10 cellular contexts compared by ENCODE assay signal in genomic region chr4:185566425-185566824, GRCh38. TPM values are rescaled to one million over a fixed set of nuclear protein-coding genes. Genes with fewer than 3 reads are reported as not detected.
DNase-seq lines count a peak whose midpoint lies in the region; ATAC-seq, FAIRE-seq and TF ChIP-seq lines count a peak whose summit lies in the region.
"Had no signal": no experiment of that assay in that cellular context is flagged by ENCODE, and none has a peak within 500 bp of the region (broad histone marks: within the 10 kb centered on the region; RNA-seq: fewer than 3 reads in every experiment).

No MANE protein-coding gene starts in this region.

- ATAC-seq in esophagus mucosa (peak; percentile 38), omental fat pad (ENCODE audit: low FRiP score) (peak; percentile 22), GM21447 (IDR thresholded peaks at IDR 0.05; ENCODE audit: unreplicated experiment) (no peak)

- TF ChIP-seq CTCF in omental fat pad (IDR thresholded peaks at IDR 0.05) = no peak

- peak; percentile 52 for DNase-seq in stimulated activated CD4-positive, alpha-beta T cell treated with anti-CD3 and anti-CD28 coated beads, Interleukin-1b, Interleukin-23, amount 100 ng/mL, for 48 hours
- DNase-seq in stimulated activated CD4-positive, alpha-beta T cell treated with anti-CD3 and anti-CD28 coated beads, Interleukin-12 subunit alpha, Interleukin-12 subunit beta, amount 100 ng/mL, for 4 hours = no peak
- no peak for DNase-seq in omental fat pad (ENCODE audit: low spot score)
- DNase-seq in urothelium cell line (ENCODE audit: low spot score) = no peak
- no peak for DNase-seq in NCI-H748 (lab: John Stamatoyannopoulos, UW; ENCODE audit: unreplicated experiment)
- DNase-seq in NCI-H524 treated with DMSO at 0.1 percent for 48 hours (lab: John Stamatoyannopoulos, UW) = no peak
- DNase-seq: BE2C, NCI-H2081 had no signal

- no peak for FAIRE-seq in urothelium cell line (lab: Jason Lieb, UNC)

RNA-seq across cellular contexts. Expression of gene PDLIM3, which starts 31.1 kb away (rescaled TPM):
- total RNA-seq in esophagus mucosa (6.4 TPM), omental fat pad (100 to 1,000 TPM in 2 of 4 donors, 10 to 100 TPM in 2; 43.7 to 175 (median 107) TPM)
